ENCODE assay signal across 8 cellular contexts in genomic region chr5:7754997-7755596, GRCh38.
DNase-seq lines count a peak whose midpoint lies in the region; ATAC-seq and TF ChIP-seq lines count a peak whose summit lies in the region.

No MANE protein-coding gene starts in this region.

- in situ Hi-C loops in GM13977 (cut with MboI; ENCODE audit: low pct_unique_long_range_greater_than_20kb, low sequenced_read_pairs, unreplicated experiment), result loop anchor here (25.0 kb wide), 1 partner anchor 943 kb away; no protein-coding TSS in a partner anchor

- H3K4me3 ChIP-seq in retinal pigment epithelial cell (ENCODE audit: low read length), result no peak overlapping the region

- ATAC-seq in HG02870 (IDR thresholded peaks at IDR 0.05; ENCODE audit: unreplicated experiment) (peak; percentile 84), HG03565 (IDR thresholded peaks at IDR 0.05; ENCODE audit: unreplicated experiment) (no peak)

- DNase-seq in AML-193 (lab: John Stamatoyannopoulos, UW) (peak; percentile 32 to 60), GM13977 (ENCODE audit: low spot score) (peak; percentile 64), NCI-H2029 (lab: John Stamatoyannopoulos, UW) (peak; percentile 44), germinal center (ENCODE audit: low spot score) (peak; percentile 33), retinal pigment epithelial cell (ENCODE audit: low read depth) (no peak)
- peak; percentile 37 to 50 for DNase-seq in activated CD4-positive, alpha-beta T cell treated with anti-CD3 and anti-CD28 coated beads, Interleukin-2, amount 50 U/mL, for 48 hours

- TF ChIP-seq CTCF in GM13977 (IDR thresholded peaks at IDR 0.05; ENCODE audit: extremely low read depth, insufficient read depth, missing control alignments) (peak; percentile 93), retinal pigment epithelial cell (conservative IDR thresholded peaks at IDR 0.05; ENCODE audit: low read depth, low read length) (peak; percentile 70)
